ENCODE assay signal across 16 cellular contexts in the genomic region with DNA sequence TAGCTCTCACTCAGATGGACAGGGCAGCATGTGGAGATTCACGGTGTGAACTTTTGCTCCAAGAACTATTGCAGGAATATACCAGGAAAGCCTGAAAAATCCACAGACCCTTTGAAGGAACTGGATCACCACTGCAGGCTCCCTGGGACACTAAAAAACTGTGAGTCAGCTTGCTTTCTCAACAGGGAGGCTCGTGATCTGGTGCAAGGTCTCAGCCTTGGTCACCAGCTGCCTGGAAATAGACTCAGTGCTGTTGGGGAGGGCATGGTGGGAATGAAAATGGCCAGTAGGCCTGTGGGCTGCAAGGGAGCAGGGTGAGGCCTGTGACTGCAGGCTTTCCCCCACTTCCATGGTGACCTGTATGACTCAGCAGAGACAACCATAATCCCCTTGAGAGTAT.
DNase-seq lines count a peak whose midpoint lies in the region; ATAC-seq, FAIRE-seq and TF ChIP-seq lines count a peak whose summit lies in the region.
"Had no signal": no experiment of that assay in that cellular context is flagged by ENCODE, and none has a peak within 500 bp of the region (broad histone marks: within the 10 kb centered on the region; RNA-seq: fewer than 3 reads in every experiment).

No MANE protein-coding gene starts in this region.

- no peak for TF ChIP-seq POLR2A in A549 (IDR thresholded peaks at IDR 0.05; ENCODE audit: low read length)

- H3K36me3 ChIP-seq in adipocyte (ENCODE audit: control insufficient read depth, insufficient read depth, low read length, severe bottlenecking), result no peaks in the 10 kb centered on the region

- peak overlapping the region; percentile 38 for H3K9ac ChIP-seq in adipocyte (ENCODE audit: low read length)

- H3K27me3 ChIP-seq in adipocyte (replicated peaks; ENCODE audit: control insufficient read depth, insufficient read depth, low read length), result no peaks in the 10 kb centered on the region

- peak; percentile 36 for FAIRE-seq in A549 (lab: Jason Lieb, UNC)
- FAIRE-seq: HTR-8/SVneo had no signal

- POLR2A ChIA-PET in A549 (lab: Yijun Ruan, JAX), result no interaction called here

- TF ChIP-seq EP300 in A549 (IDR thresholded peaks at IDR 0.05), result no peak

- CTCF ChIA-PET in A549 (lab: Yijun Ruan, JAX), result no interaction called here

- H3K4me1 ChIP-seq in A549, result no peaks in the 10 kb centered on the region
- H3K4me1 ChIP-seq in adipocyte (ENCODE audit: control insufficient read depth, insufficient read depth, low read length), result peaks cover 14% of the 10 kb centered on the region

- WGBS in A549 (ENCODE audit: missing lambda C conversion rate), result 47% methylated on average over 2 of the region's 2 CpGs

- no peak for TF ChIP-seq CTCF in A549 (IDR thresholded peaks at IDR 0.05)

- H3K9me3 ChIP-seq in A549 (no peaks in the 10 kb centered on the region), adipocyte (ENCODE audit: control insufficient read depth, low read length) (peaks cover 3% of the 10 kb centered on the region)

- no peak for TF ChIP-seq RAD21 in A549 (conservative IDR thresholded peaks at IDR 0.05 in 1 of 2, IDR thresholded peaks at IDR 0.05 in 1 of 2)

- no peak for ATAC-seq in A549
- ATAC-seq in HG03097 (IDR thresholded peaks at IDR 0.05; ENCODE audit: low FRiP score, unreplicated experiment), result no peak
- ATAC-seq in GM21526 (IDR thresholded peaks at IDR 0.05; ENCODE audit: low FRiP score, unreplicated experiment), result no peak

- H3K4me2 ChIP-seq in A549, result no peak overlapping the region

- peak in 1 of 2 experiments; percentile 4 for DNase-seq in A549 (ENCODE audit: low read depth in 1 of 2, low spot score in 1 of 2)
- DNase-seq in GM04504 (ENCODE audit: low read depth), result peak; percentile 51
- no peak for DNase-seq in adipocyte (ENCODE audit: low read depth)
- DNase-seq in islet precursor cell, result peak; percentile 52
- DNase-seq in NCI-H187 treated with DMSO at 0.1 percent for 48 hours (lab: John Stamatoyannopoulos, UW), result no peak
- DNase-seq in stimulated activated CD4-positive, alpha-beta T cell treated with anti-CD3 and anti-CD28 coated beads, Interleukin-4, amount 100 ng/mL, for 24 hours, result no peak
- DNase-seq: 8988T; CD4-positive, CD25-positive, alpha-beta regulatory T cell; DMS79 treated with DMSO at 0.1 percent for 48 hours; H7; NCI-H1048; NCI-H69; NK-92 treated with Interleukin-12 subunit alpha and Interleukin-12 subunit beta, amount 100 ng/mL, for 24 hours had no signal

- 0 out of 6 replicates have a peak overlapping the region, but pooled peaks of 1 of the 2 experiments have one; percentile 15 for H3K27ac ChIP-seq in A549

- no peak overlapping the region for H3K4me3 ChIP-seq in A549
- H3K4me3 ChIP-seq in adipocyte (ENCODE audit: low read length), result no peak overlapping the region

TF ChIP-seq in A549, 52 proteins besides CTCF, POLR2A, EP300 and RAD21:
- no peak for TF ChIP-seq POLR2AphosphoS2 (conservative IDR thresholded peaks at IDR 0.05; ENCODE audit: low read length)
- TF ChIP-seq ZC3H11A (IDR thresholded peaks at IDR 0.05), result no peak
- no peak for TF ChIP-seq HEYL (CRISPR knock-in tag; IDR thresholded peaks at IDR 0.05)
- TF ChIP-seq, protein P1, sequence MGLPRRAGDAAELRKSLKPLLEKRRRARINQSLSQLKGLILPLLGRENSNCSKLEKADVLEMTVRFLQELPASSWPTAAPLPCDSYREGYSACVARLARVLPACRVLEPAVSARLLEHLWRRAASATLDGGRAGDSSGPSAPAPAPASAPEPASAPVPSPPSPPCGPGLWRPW (IDR thresholded peaks at IDR 0.05), result no peak
- TF ChIP-seq RARB (CRISPR knock-in tag; IDR thresholded peaks at IDR 0.05), result no peak
- no peak for TF ChIP-seq GATA3 (IDR thresholded peaks at IDR 0.05; ENCODE audit: borderline replicate concordance)
- no peak for TF ChIP-seq RNF2 (IDR thresholded peaks at IDR 0.05; ENCODE audit: borderline replicate concordance, low read depth)
- TF ChIP-seq NPAS2 (CRISPR knock-in tag; IDR thresholded peaks at IDR 0.05; ENCODE audit: borderline replicate concordance), result no peak
- no peak for TF ChIP-seq FOXS1 (CRISPR knock-in tag; IDR thresholded peaks at IDR 0.05)
- TF ChIP-seq ZSCAN20 (CRISPR knock-in tag; IDR thresholded peaks at IDR 0.05), result no peak
- TF ChIP-seq SMC3 (IDR thresholded peaks at IDR 0.05), result no peak
- TF ChIP-seq HOXB5 (CRISPR knock-in tag; IDR thresholded peaks at IDR 0.05), result no peak
- TF ChIP-seq ZNF302 (CRISPR knock-in tag; IDR thresholded peaks at IDR 0.05), result no peak
- no peak for TF ChIP-seq MAFK (IDR thresholded peaks at IDR 0.05; ENCODE audit: partially characterized antibody)
- TF ChIP-seq KDM1A (IDR thresholded peaks at IDR 0.05; ENCODE audit: low read depth), result no peak
- no peak for TF ChIP-seq NFE2L2 (conservative IDR thresholded peaks at IDR 0.05; ENCODE audit: low read length)
- TF ChIP-seq CHD2 (IDR thresholded peaks at IDR 0.05; ENCODE audit: low read length, partially characterized antibody), result no peak
- TF ChIP-seq, protein P2, sequence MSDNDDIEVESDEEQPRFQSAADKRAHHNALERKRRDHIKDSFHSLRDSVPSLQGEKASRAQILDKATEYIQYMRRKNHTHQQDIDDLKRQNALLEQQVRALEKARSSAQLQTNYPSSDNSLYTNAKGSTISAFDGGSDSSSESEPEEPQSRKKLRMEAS (IDR thresholded peaks at IDR 0.05), result no peak

Comparison
In these comparisons a context has a peak if more than half of its experiments do, and no peak if none do; other contexts are left out.
1. DNase-seq: peak in GM04504 (single experiment) and islet precursor cell (single experiment); none in adipocyte (single experiment), NCI-H187 treated with DMSO at 0.1 percent for 48 hours (single experiment) and stimulated activated CD4-positive, alpha-beta T cell treated with anti-CD3 and anti-CD28 coated beads, Interleukin-4, amount 100 ng/mL, for 24 hours (single experiment).